ENCODE assay signal across 1 cellular context in the genomic region with DNA sequence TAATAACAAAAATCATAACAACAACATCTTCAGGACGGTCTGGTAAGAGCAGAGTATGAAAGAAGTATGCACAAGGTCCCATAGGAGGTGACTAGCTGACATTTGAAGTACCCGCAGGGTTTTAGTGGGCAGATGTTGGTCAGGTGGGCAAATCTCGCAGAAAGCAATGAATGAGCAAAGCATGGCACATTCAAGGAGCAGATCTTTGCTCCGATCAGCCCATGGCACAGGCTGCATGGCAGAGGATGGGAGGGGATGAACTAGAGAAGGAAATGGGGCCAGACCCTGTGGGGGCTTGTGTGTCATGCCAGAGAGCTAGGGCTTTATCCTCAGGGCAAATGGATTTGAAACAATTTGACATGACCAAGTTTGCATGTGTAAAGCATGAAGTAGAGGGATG.
TF ChIP-seq lines count a peak whose summit lies in the region.

No MANE protein-coding gene starts in this region.

TF ChIP-seq in H1, 55 proteins besides CTCF, POLR2A, EP300 and RAD21:
- TF ChIP-seq POLR2AphosphoS5 (IDR thresholded peaks at IDR 0.05; ENCODE audit: low read depth, low read length) (peak; percentile 58; the same call in 1 of the 2 replicates), SIX5 (IDR thresholded peaks at IDR 0.05; ENCODE audit: low read depth, low read length) (no peak)
